In the genomic region with DNA sequence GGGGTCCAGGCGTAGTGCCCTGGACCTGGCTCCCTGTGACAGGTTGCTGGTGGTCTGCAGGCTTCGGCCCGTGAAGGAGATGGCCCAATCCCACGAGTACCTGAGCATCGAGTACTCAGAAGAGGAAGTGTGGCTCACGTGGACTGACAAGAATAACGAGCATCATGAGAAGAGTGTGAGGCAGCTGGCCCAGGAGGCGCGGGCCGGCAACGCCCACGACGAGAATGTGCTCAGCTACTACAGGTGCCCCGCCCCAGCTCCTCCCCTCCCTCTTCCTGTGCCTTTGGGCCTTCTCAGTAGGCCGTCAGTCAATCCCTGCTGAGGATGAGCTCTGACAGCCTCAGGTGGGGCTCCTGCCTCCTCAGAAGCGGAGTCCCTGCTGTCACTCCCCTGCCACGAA, we compare ENCODE assay signal across 12 cellular contexts. TPM values are rescaled to one million over a fixed set of nuclear protein-coding genes. Genes with fewer than 3 reads are reported as not detected.
DNase-seq lines count a peak whose midpoint lies in the region; ATAC-seq, FAIRE-seq and TF ChIP-seq lines count a peak whose summit lies in the region.
"Had no signal": no experiment of that assay in that cellular context is flagged by ENCODE, and none has a peak within 500 bp of the region (broad histone marks: within the 10 kb centered on the region; RNA-seq: fewer than 3 reads in every experiment).

No MANE protein-coding gene starts in this region.

- no peak for TF ChIP-seq CTCF in HCT116 (IDR thresholded peaks at IDR 0.05 in 2 of 3, conservative IDR thresholded peaks at IDR 0.05 in 1 of 3; ENCODE audit: borderline replicate concordance in 1 of 3, insufficient read depth in 1 of 3, low read depth in 2 of 3, low read length in 2 of 3)
- no peak for TF ChIP-seq CTCF in ascending aorta (IDR thresholded peaks at IDR 0.05)

- POLR2A ChIA-PET in HCT116 (lab: Charles Lee): no interaction called here

- H3K27me3 ChIP-seq in HCT116 (ENCODE audit: insufficient read depth, low read length) (no peaks in the 10 kb centered on the region), ascending aorta (no peaks in the 10 kb centered on the region)

- peak overlapping the region; percentile 7; the same call in 1 of the 2 replicates for H3K4me2 ChIP-seq in HCT116 (ENCODE audit: low read length)

- intact Hi-C loops in HCT116 (cut with micrococcal nuclease): no loop called here
- intact Hi-C loops in ascending aorta (cut with DNase I): no loop called here

- RAD21 ChIA-PET in HCT116 (lab: Charles Lee; ENCODE audit: low non-redundant PET in 1 of 2, low total read pairs in 2 of 2, uncharacterized antibody in 2 of 2, unreplicated experiment in 2 of 2): no interaction called here

- H2AFZ ChIP-seq in HCT116 (ENCODE audit: low read depth, low read length, poor library complexity, severe bottlenecking): no peak overlapping the region
- H2AFZ ChIP-seq: parathyroid adenoma had no signal

- peaks cover 3 to 12% of the 10 kb centered on the region in 2 experiments; a peak in 1 of 4 replicates for H3K4me1 ChIP-seq in HCT116 (ENCODE audit: control insufficient read depth in 1 of 2, insufficient read depth in 2 of 2, low read length in 2 of 2)
- no peaks in the 10 kb centered on the region for H3K4me1 ChIP-seq in ascending aorta
- H3K4me1 ChIP-seq: parathyroid adenoma had no signal

- H3K9me2 ChIP-seq in HCT116 (ENCODE audit: insufficient read depth): no peaks in the 10 kb centered on the region

- DNase-seq in HCT116 (ENCODE audit: low read depth, low spot score) (no peak), RCC 7860 (ENCODE audit: low spot score) (no peak), ascending aorta (ENCODE audit: low spot score in 2 of 2) (no peak)
- DNase-seq in activated CD4-positive, CD25-positive, alpha-beta regulatory T cell treated with anti-CD3 and anti-CD28 coated beads, Interleukin-2, amount 50 U/mL, for 16 hours (ENCODE audit: low read depth, low spot score): peak; percentile 33
- DNase-seq in effector CD4-positive, alpha-beta T cell: peak; percentile 43
- DNase-seq in stimulated activated CD4-positive, alpha-beta T cell treated with anti-CD3 and anti-CD28 coated beads, Interleukin-2, amount 100 ng/mL, for 24 hours: peak; percentile 49 to 54
- DNase-seq: EL, Right ventricle myocardium superior had no signal

- ATAC-seq in HCT116 (peak; percentile 60), GM21737 (IDR thresholded peaks at IDR 0.05; ENCODE audit: unreplicated experiment) (no peak), GM18861 (IDR thresholded peaks at IDR 0.05; ENCODE audit: unreplicated experiment) (no peak)

- TF ChIP-seq RAD21 in HCT116 (IDR thresholded peaks at IDR 0.05; ENCODE audit: low read depth): no peak

- no peak overlapping the region for H3K4me3 ChIP-seq in HCT116 (replicated peaks in 1 of 2; ENCODE audit: low read depth in 1 of 2, low read length in 2 of 2)
- no peak overlapping the region for H3K4me3 ChIP-seq in ascending aorta
- H3K4me3 ChIP-seq: thoracic aorta had no signal

- no peaks in the 10 kb centered on the region for H3K79me2 ChIP-seq in HCT116 (ENCODE audit: insufficient read depth, low read length)
- H3K79me2 ChIP-seq: parathyroid adenoma had no signal

- BruUV-seq in HCT116 (replicated peaks; lab: Mats Ljungman, UMichigan): no TSS peak

- H4K20me1 ChIP-seq in HCT116 (ENCODE audit: insufficient read depth): no peaks in the 10 kb centered on the region

- CTCF ChIA-PET in HCT116 (lab: Charles Lee): no interaction called here

- TF ChIP-seq POLR2A in HCT116 (IDR thresholded peaks at IDR 0.05; ENCODE audit: borderline replicate concordance, extremely low read depth, insufficient read depth, insufficient read length): no peak

- H3K27ac ChIP-seq in HCT116 (ENCODE audit: low read depth, low read length) (no peak overlapping the region), ascending aorta (no peak overlapping the region)
- H3K27ac ChIP-seq: parathyroid adenoma, thoracic aorta had no signal

- no peaks in the 10 kb centered on the region for H3K9me3 ChIP-seq in HCT116 (ENCODE audit: control insufficient read depth in 1 of 2, insufficient read depth in 1 of 2, low read depth in 1 of 2, low read length in 2 of 2)
- no peaks in the 10 kb centered on the region for H3K9me3 ChIP-seq in ascending aorta
- H3K9me3 ChIP-seq: thoracic aorta had no signal

- H3K36me3 ChIP-seq in HCT116 (ENCODE audit: control insufficient read depth in 1 of 2, insufficient read depth in 2 of 2, low read length in 2 of 2) (peaks cover 35 to 57% of the 10 kb centered on the region in 2 experiments; a peak in 3 of 4 replicates), ascending aorta (no peaks in the 10 kb centered on the region)
- H3K36me3 ChIP-seq: thoracic aorta had no signal

- no peak for FAIRE-seq in RCC 7860 (lab: Jason Lieb, UNC)

- H3K9ac ChIP-seq in HCT116 (ENCODE audit: low read length): no peak overlapping the region
- H3K9ac ChIP-seq: parathyroid adenoma had no signal

TF ChIP-seq in HCT116, 20 proteins besides CTCF, POLR2A, EP300 and RAD21:
- TF ChIP-seq TCF7L2 (IDR thresholded peaks at IDR 0.05; ENCODE audit: borderline replicate concordance, extremely low read depth, insufficient read depth, insufficient read length): no peak

RNA-seq across cellular contexts. Expression of a gene that starts 42.6 kb away (rescaled TPM):
- total RNA-seq in HCT116 (2021; ENCODE audit: unreplicated experiment) (95.1 TPM), ascending aorta (2.6 TPM)
- 128 and 169 TPM in 2 replicates for polyA plus RNA-seq in HCT116 (2012)

RNA-seq across cellular contexts. Expression of a gene that starts 47.8 kb away (rescaled TPM):
- 103 TPM for total RNA-seq in HCT116 (2021; ENCODE audit: unreplicated experiment)
- 121 and 137 TPM in 2 replicates for polyA plus RNA-seq in HCT116 (2012)
- total RNA-seq in ascending aorta: 43.0 TPM

Comparison
In these comparisons a context has a peak if more than half of its experiments do, and no peak if none do; other contexts are left out.
1. DNase-seq: peak in activated CD4-positive, CD25-positive, alpha-beta regulatory T cell treated with anti-CD3 and anti-CD28 coated beads, Interleukin-2, amount 50 U/mL, for 16 hours (single experiment), effector CD4-positive, alpha-beta T cell (single experiment) and stimulated activated CD4-positive, alpha-beta T cell treated with anti-CD3 and anti-CD28 coated beads, Interleukin-2, amount 100 ng/mL, for 24 hours (2 of 2); none in HCT116 (single experiment), RCC 7860 (single experiment) and ascending aorta (0 of 2).
2. RNA of a gene that starts 42.6 kb away (total RNA-seq): 95.1 TPM in HCT116 (single experiment); 2.6 TPM in ascending aorta (single experiment); every median in the first group is over 10 times any median in the second.